In genomic region chr16:14497245-14498082, GRCh38 we compare ENCODE assay signal across 1 cellular context.
A peak's percentile ranks its signal among the peaks of the same experiment; 100 is the strongest.
TF ChIP-seq lines count a peak whose summit lies in the region.

No MANE protein-coding gene starts in this region.

TF ChIP-seq in HepG2, 621 proteins besides CTCF, POLR2A, EP300 and RAD21 (continued from another document and continues in another):
- TF ChIP-seq ZBTB4 (CRISPR knock-in tag; IDR thresholded peaks at IDR 0.05; ENCODE audit: borderline replicate concordance): peak; percentile 79; the same call in 1 of the 2 replicates
- no peak for TF ChIP-seq BCL3 (CRISPR knock-in tag; IDR thresholded peaks at IDR 0.05)
- no peak for TF ChIP-seq PLSCR1 (CRISPR knock-in tag; IDR thresholded peaks at IDR 0.05; ENCODE audit: borderline replicate concordance)
- TF ChIP-seq HCFC1 (IDR thresholded peaks at IDR 0.05; ENCODE audit: low read depth, low read length): no peak
- TF ChIP-seq ZFX (CRISPR knock-in tag; IDR thresholded peaks at IDR 0.05; ENCODE audit: low read depth): peak; percentile 13; the same call in 1 of the 2 replicates
- no peak for TF ChIP-seq ZNF280B (CRISPR knock-in tag; IDR thresholded peaks at IDR 0.05; ENCODE audit: borderline replicate concordance)
- no peak; the same call in 1 of the 2 replicates for TF ChIP-seq ZNF800 (CRISPR knock-in tag; IDR thresholded peaks at IDR 0.05)
- no peak for TF ChIP-seq ZNF512 (CRISPR knock-in tag; IDR thresholded peaks at IDR 0.05)
- 0 out of 2 replicates have a peak, but pooled peaks have one; percentile 18 for TF ChIP-seq FOXK1 (CRISPR knock-in tag; IDR thresholded peaks at IDR 0.05; ENCODE audit: borderline replicate concordance, low read depth)
- no peak for TF ChIP-seq ZNF883 (CRISPR knock-in tag; IDR thresholded peaks at IDR 0.05; ENCODE audit: not compliant biosample characterization)
- TF ChIP-seq RNF2 (conservative IDR thresholded peaks at IDR 0.05; ENCODE audit: low read depth): no peak
- TF ChIP-seq DNMT3B (CRISPR knock-in tag; conservative IDR thresholded peaks at IDR 0.05): no peak
- TF ChIP-seq CCDC6 (CRISPR knock-in tag; IDR thresholded peaks at IDR 0.05): no peak; the same call in 1 of the 2 replicates
- no peak for TF ChIP-seq TP53 (CRISPR knock-in tag; conservative IDR thresholded peaks at IDR 0.05)
- peak; percentile 52 for TF ChIP-seq ZBTB25 (CRISPR knock-in tag; IDR thresholded peaks at IDR 0.05)
- no peak for TF ChIP-seq BHLHE40 (IDR thresholded peaks at IDR 0.05; ENCODE audit: low read length)
- peak; percentile 49 for TF ChIP-seq TEAD3 (CRISPR knock-in tag; optimal IDR thresholded peaks at IDR 0.05; ENCODE audit: borderline replicate concordance)
- TF ChIP-seq ATF6 (CRISPR knock-in tag; conservative IDR thresholded peaks at IDR 0.05): no peak
- TF ChIP-seq SIN3B (IDR thresholded peaks at IDR 0.05; ENCODE audit: low read length): no peak; the same call in 1 of the 2 replicates
- TF ChIP-seq ZNF33B (CRISPR knock-in tag; IDR thresholded peaks at IDR 0.05): no peak; the same call in none of the 2 replicates
- TF ChIP-seq ZBTB1 (CRISPR knock-in tag; IDR thresholded peaks at IDR 0.05; ENCODE audit: borderline replicate concordance): no peak
- TF ChIP-seq, protein P1, sequence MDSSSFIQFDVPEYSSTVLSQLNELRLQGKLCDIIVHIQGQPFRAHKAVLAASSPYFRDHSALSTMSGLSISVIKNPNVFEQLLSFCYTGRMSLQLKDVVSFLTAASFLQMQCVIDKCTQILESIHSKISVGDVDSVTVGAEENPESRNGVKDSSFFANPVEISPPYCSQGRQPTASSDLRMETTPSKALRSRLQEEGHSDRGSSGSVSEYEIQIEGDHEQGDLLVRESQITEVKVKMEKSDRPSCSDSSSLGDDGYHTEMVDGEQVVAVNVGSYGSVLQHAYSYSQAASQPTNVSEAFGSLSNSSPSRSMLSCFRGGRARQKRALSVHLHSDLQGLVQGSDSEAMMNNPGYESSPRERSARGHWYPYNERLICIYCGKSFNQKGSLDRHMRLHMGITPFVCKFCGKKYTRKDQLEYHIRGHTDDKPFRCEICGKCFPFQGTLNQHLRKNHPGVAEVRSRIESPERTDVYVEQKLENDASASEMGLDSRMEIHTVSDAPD (CRISPR knock-in tag; IDR thresholded peaks at IDR 0.05): no peak
- no peak for TF ChIP-seq SMC3 (IDR thresholded peaks at IDR 0.05; ENCODE audit: low read length)
- TF ChIP-seq, protein P2, sequence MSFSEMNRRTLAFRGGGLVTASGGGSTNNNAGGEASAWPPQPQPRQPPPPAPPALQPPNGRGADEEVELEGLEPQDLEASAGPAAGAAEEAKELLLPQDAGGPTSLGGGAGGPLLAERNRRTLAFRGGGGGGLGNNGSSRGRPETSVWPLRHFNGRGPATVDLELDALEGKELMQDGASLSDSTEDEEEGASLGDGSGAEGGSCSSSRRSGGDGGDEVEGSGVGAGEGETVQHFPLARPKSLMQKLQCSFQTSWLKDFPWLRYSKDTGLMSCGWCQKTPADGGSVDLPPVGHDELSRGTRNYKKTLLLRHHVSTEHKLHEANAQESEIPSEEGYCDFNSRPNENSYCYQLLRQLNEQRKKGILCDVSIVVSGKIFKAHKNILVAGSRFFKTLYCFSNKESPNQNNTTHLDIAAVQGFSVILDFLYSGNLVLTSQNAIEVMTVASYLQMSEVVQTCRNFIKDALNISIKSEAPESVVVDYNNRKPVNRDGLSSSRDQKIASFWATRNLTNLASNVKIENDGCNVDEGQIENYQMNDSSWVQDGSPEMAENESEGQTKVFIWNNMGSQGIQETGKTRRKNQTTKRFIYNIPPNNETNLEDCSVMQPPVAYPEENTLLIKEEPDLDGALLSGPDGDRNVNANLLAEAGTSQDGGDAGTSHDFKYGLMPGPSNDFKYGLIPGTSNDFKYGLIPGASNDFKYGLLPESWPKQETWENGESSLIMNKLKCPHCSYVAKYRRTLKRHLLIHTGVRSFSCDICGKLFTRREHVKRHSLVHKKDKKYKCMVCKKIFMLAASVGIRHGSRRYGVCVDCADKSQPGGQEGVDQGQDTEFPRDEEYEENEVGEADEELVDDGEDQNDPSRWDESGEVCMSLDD (CRISPR knock-in tag; IDR thresholded peaks at IDR 0.05; ENCODE audit: borderline replicate concordance): no peak
- no peak for TF ChIP-seq SKIL (CRISPR knock-in tag; IDR thresholded peaks at IDR 0.05; ENCODE audit: borderline replicate concordance)
- no peak for TF ChIP-seq PLRG1 (conservative IDR thresholded peaks at IDR 0.05)
- no peak; the same call in 1 of the 2 replicates for TF ChIP-seq TFDP1 (CRISPR knock-in tag; IDR thresholded peaks at IDR 0.05; ENCODE audit: borderline replicate concordance)
- no peak for TF ChIP-seq MYC (CRISPR knock-in tag; IDR thresholded peaks at IDR 0.05; ENCODE audit: borderline replicate concordance)
- TF ChIP-seq ZNF136 (CRISPR knock-in tag; IDR thresholded peaks at IDR 0.05; ENCODE audit: low read depth): no peak
- TF ChIP-seq ZFP36L1 (CRISPR knock-in tag; IDR thresholded peaks at IDR 0.05): no peak
- TF ChIP-seq NCOA2 (CRISPR knock-in tag; IDR thresholded peaks at IDR 0.05): peak; percentile 67; the same call in 1 of the 2 replicates
- TF ChIP-seq STAT5B (CRISPR knock-in tag; IDR thresholded peaks at IDR 0.05): 0 out of 2 replicates have a peak, but pooled peaks have one; percentile 37
